1 cellular context compared by ENCODE assay signal in the genomic region with DNA sequence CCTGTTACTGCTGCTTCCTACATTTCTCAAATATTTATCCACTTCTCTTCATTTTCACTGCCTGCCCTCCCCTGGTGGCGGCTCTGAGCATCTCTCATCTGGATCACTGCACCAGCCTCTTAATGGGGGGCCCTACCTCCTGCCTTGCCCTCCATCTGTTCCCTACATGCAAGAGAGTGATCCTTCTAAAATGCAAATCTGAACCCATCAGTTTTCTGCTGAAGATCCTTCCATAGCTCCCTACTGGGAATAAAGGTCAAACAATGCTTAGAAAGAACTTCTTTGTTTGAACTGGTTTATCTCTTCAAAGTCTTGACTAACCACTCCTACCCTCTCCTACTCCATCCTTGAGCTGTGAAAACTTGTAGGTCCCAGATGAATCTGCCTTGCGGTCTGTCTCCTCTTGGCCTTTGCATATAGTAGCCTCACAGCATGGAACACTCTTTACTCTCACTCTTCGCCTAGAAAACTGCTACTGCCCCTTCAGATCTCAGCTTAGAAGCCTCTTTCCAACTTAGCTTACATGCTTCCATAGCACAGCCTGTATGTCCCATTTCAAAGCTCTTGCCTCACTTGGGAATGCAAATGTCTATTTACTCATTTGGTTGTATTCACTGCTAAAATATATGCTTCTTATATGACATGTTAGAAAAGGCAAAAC.
A peak's percentile ranks its signal among the peaks of the same experiment; 100 is the strongest.
TF ChIP-seq lines count a peak whose summit lies in the region.

No MANE protein-coding gene starts in this region.

TF ChIP-seq in H1, 55 proteins besides CTCF, POLR2A, EP300 and RAD21 (continued from another document):
- TF ChIP-seq, protein P1, sequence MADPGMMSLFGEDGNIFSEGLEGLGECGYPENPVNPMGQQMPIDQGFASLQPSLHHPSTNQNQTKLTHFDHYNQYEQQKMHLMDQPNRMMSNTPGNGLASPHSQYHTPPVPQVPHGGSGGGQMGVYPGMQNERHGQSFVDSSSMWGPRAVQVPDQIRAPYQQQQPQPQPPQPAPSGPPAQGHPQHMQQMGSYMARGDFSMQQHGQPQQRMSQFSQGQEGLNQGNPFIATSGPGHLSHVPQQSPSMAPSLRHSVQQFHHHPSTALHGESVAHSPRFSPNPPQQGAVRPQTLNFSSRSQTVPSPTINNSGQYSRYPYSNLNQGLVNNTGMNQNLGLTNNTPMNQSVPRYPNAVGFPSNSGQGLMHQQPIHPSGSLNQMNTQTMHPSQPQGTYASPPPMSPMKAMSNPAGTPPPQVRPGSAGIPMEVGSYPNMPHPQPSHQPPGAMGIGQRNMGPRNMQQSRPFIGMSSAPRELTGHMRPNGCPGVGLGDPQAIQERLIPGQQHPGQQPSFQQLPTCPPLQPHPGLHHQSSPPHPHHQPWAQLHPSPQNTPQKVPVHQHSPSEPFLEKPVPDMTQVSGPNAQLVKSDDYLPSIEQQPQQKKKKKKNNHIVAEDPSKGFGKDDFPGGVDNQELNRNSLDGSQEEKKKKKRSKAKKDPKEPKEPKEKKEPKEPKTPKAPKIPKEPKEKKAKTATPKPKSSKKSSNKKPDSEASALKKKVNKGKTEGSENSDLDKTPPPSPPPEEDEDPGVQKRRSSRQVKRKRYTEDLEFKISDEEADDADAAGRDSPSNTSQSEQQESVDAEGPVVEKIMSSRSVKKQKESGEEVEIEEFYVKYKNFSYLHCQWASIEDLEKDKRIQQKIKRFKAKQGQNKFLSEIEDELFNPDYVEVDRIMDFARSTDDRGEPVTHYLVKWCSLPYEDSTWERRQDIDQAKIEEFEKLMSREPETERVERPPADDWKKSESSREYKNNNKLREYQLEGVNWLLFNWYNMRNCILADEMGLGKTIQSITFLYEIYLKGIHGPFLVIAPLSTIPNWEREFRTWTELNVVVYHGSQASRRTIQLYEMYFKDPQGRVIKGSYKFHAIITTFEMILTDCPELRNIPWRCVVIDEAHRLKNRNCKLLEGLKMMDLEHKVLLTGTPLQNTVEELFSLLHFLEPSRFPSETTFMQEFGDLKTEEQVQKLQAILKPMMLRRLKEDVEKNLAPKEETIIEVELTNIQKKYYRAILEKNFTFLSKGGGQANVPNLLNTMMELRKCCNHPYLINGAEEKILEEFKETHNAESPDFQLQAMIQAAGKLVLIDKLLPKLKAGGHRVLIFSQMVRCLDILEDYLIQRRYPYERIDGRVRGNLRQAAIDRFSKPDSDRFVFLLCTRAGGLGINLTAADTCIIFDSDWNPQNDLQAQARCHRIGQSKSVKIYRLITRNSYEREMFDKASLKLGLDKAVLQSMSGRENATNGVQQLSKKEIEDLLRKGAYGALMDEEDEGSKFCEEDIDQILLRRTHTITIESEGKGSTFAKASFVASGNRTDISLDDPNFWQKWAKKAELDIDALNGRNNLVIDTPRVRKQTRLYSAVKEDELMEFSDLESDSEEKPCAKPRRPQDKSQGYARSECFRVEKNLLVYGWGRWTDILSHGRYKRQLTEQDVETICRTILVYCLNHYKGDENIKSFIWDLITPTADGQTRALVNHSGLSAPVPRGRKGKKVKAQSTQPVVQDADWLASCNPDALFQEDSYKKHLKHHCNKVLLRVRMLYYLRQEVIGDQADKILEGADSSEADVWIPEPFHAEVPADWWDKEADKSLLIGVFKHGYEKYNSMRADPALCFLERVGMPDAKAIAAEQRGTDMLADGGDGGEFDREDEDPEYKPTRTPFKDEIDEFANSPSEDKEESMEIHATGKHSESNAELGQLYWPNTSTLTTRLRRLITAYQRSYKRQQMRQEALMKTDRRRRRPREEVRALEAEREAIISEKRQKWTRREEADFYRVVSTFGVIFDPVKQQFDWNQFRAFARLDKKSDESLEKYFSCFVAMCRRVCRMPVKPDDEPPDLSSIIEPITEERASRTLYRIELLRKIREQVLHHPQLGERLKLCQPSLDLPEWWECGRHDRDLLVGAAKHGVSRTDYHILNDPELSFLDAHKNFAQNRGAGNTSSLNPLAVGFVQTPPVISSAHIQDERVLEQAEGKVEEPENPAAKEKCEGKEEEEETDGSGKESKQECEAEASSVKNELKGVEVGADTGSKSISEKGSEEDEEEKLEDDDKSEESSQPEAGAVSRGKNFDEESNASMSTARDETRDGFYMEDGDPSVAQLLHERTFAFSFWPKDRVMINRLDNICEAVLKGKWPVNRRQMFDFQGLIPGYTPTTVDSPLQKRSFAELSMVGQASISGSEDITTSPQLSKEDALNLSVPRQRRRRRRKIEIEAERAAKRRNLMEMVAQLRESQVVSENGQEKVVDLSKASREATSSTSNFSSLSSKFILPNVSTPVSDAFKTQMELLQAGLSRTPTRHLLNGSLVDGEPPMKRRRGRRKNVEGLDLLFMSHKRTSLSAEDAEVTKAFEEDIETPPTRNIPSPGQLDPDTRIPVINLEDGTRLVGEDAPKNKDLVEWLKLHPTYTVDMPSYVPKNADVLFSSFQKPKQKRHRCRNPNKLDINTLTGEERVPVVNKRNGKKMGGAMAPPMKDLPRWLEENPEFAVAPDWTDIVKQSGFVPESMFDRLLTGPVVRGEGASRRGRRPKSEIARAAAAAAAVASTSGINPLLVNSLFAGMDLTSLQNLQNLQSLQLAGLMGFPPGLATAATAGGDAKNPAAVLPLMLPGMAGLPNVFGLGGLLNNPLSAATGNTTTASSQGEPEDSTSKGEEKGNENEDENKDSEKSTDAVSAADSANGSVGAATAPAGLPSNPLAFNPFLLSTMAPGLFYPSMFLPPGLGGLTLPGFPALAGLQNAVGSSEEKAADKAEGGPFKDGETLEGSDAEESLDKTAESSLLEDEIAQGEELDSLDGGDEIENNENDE (IDR thresholded peaks at IDR 0.05; ENCODE audit: insufficient replicate concordance, low read length): peak; percentile 81
- TF ChIP-seq SP1 (IDR thresholded peaks at IDR 0.05; ENCODE audit: low read depth, low read length) (0 out of 2 replicates have a peak, but pooled peaks have one; percentile 31), GTF2F1 (IDR thresholded peaks at IDR 0.05; ENCODE audit: borderline replicate concordance, low read depth, low read length) (0 out of 2 replicates have a peak, but pooled peaks have one; percentile 10), CTBP2 (IDR thresholded peaks at IDR 0.05; ENCODE audit: borderline replicate concordance, insufficient read depth, insufficient read length, low read length) (peak; percentile 71), HDAC6 (IDR thresholded peaks at IDR 0.05; ENCODE audit: low read depth, low read length) (no peak), NANOG (IDR thresholded peaks at IDR 0.05; ENCODE audit: insufficient read depth, low read depth, low read length, poor library complexity, severe bottlenecking) (peak; percentile 90)
TF ChIP-seq in H1: peak in this region for 11.
